Comparison of ENCODE assay signal across 1 cellular context in genomic region chr11:63567044-63567840, GRCh38.
TF ChIP-seq lines count a peak whose summit lies in the region.

No MANE protein-coding gene starts in this region.

TF ChIP-seq in K562, 482 proteins besides CTCF, POLR2A, EP300 and RAD21 (continues in another document):
- TF ChIP-seq RERE (CRISPR knock-in tag; IDR thresholded peaks at IDR 0.05; ENCODE audit: borderline replicate concordance) (no peak), NR2C1 (IDR thresholded peaks at IDR 0.05) (no peak), NR2C1 (tag; IDR thresholded peaks at IDR 0.05) (peak; percentile 33; the same call in 1 of the 2 replicates), ZBTB11 (CRISPR knock-in tag; IDR thresholded peaks at IDR 0.05) (peak in 1 of 3 experiments; percentile 40; a peak in 1 of 6 replicates), MEIS2 (IDR thresholded peaks at IDR 0.05; ENCODE audit: partially characterized antibody) (peak; percentile 86), DPF2 (IDR thresholded peaks at IDR 0.05) (peak; percentile 97), WHSC1 (IDR thresholded peaks at IDR 0.05; ENCODE audit: low read length) (no peak), GTF2B (IDR thresholded peaks at IDR 0.05; ENCODE audit: extremely low read depth, insufficient read length) (no peak), SMARCA4 (IDR thresholded peaks at IDR 0.05) (peak; percentile 97), ZBTB49 (CRISPR knock-in tag; IDR thresholded peaks at IDR 0.05; ENCODE audit: borderline replicate concordance) (no peak), TOE1 (IDR thresholded peaks at IDR 0.05; ENCODE audit: borderline replicate concordance) (peak; percentile 36; the same call in 1 of the 2 replicates), TOE1 (CRISPR knock-in tag; IDR thresholded peaks at IDR 0.05; ENCODE audit: borderline replicate concordance, low read depth) (no peak), CXXC5 (CRISPR knock-in tag; IDR thresholded peaks at IDR 0.05) (peak; percentile 46), ZZZ3 (IDR thresholded peaks at IDR 0.05) (no peak), AFF4 (CRISPR knock-in tag; IDR thresholded peaks at IDR 0.05) (0 out of 2 replicates have a peak, but pooled peaks have one; percentile 1), FOXK2 (conservative IDR thresholded peaks at IDR 0.05 in 1 of 2, IDR thresholded peaks at IDR 0.05 in 1 of 2; ENCODE audit: low read depth in 2 of 2) (peak; percentile 58 to 86), TEAD1 (CRISPR knock-in tag; IDR thresholded peaks at IDR 0.05) (0 out of 4 replicates have a peak, but pooled peaks of 1 of the 2 experiments have one; percentile 27), KAT8 (IDR thresholded peaks at IDR 0.05; ENCODE audit: low read depth) (0 out of 2 replicates have a peak, but pooled peaks have one; percentile 33), MBD1 (CRISPR knock-in tag; IDR thresholded peaks at IDR 0.05) (no peak), CREM (IDR thresholded peaks at IDR 0.05; ENCODE audit: low read depth) (peak; percentile 64; the same call in 1 of the 2 replicates), TRIM24 (IDR thresholded peaks at IDR 0.05) (peak; percentile 75 to 86), JUND (IDR thresholded peaks at IDR 0.05; ENCODE audit: borderline replicate concordance, low read depth, low read length) (peak; percentile 90), JUND (tag; IDR thresholded peaks at IDR 0.05; ENCODE audit: borderline replicate concordance, low read depth, low read length) (peak; percentile 87; the same call in 2 of the 3 replicates), AFF1 (IDR thresholded peaks at IDR 0.05; ENCODE audit: low read depth in 1 of 2, partially characterized antibody in 2 of 2) (peak in 1 of 2 experiments; percentile 71), HDAC3 (IDR thresholded peaks at IDR 0.05; ENCODE audit: borderline replicate concordance, partially characterized antibody) (peak; percentile 83), THAP12 (CRISPR knock-in tag; IDR thresholded peaks at IDR 0.05) (no peak), BACH1 (tag; IDR thresholded peaks at IDR 0.05) (peak; percentile 92), TSC22D4 (tag; IDR thresholded peaks at IDR 0.05) (no peak)
